In genomic region chr17:81713004-81713555, GRCh38 we compare ENCODE assay signal across 7 cellular contexts. TPM values are rescaled to one million over a fixed set of nuclear protein-coding genes. Genes with fewer than 3 reads are reported as not detected.
DNase-seq lines count a peak whose midpoint lies in the region; ATAC-seq and TF ChIP-seq lines count a peak whose summit lies in the region.

No MANE protein-coding gene starts in this region.

- peaks cover 28% of the 10 kb centered on the region for H3K79me2 ChIP-seq in hepatocyte

- H3K27ac Mint-ChIP-seq in T-helper 17 cell: no peak overlapping the region

- no peaks in the 10 kb centered on the region for H3K36me3 Mint-ChIP-seq in T-helper 17 cell (ENCODE audit: low read depth)

- H3K4me1 ChIP-seq in hepatocyte (ENCODE audit: insufficient read depth) (peaks cover 31% of the 10 kb centered on the region), skeletal muscle tissue (ENCODE audit: control insufficient read depth in 3 of 3, insufficient read depth in 3 of 3, low read length in 3 of 3) (peaks cover 22 to 29% (median 25%) of the 10 kb centered on the region in 3 donors)

- 31% methylated on average over 18 of the region's 18 CpGs for WGBS in hepatocyte (ENCODE audit: low lambda C conversion rate, missing lambda C conversion rate)

- no peaks in the 10 kb centered on the region for H3K9me3 ChIP-seq in T-helper 17 cell (ENCODE audit: control insufficient read depth, low read length, poor library complexity, severe bottlenecking)
- H3K9me3 ChIP-seq in hepatocyte (ENCODE audit: low read depth): no peaks in the 10 kb centered on the region
- no peaks in the 10 kb centered on the region for H3K9me3 ChIP-seq in skeletal muscle tissue (ENCODE audit: control insufficient read depth in 3 of 3, low read length in 3 of 3)

- peak overlapping the region; percentile 84 for H3K27ac ChIP-seq in hepatocyte
- no peak overlapping the region for H3K27ac ChIP-seq in skeletal muscle tissue (ENCODE audit: low read depth, low read length)

- H3K4me3 Mint-ChIP-seq in T-helper 17 cell: peak overlapping the region; percentile 87

- no peak overlapping the region for H2AFZ ChIP-seq in hepatocyte

- H3K9me2 ChIP-seq in hepatocyte (replicated peaks; ENCODE audit: insufficient read depth): no peaks in the 10 kb centered on the region

- TF ChIP-seq CTCF in HFF-Myc (IDR thresholded peaks at IDR 0.05; ENCODE audit: low read depth, low read length, missing control alignments): no peak
- no peak for TF ChIP-seq CTCF in hepatocyte (IDR thresholded peaks at IDR 0.05; ENCODE audit: poor library complexity)

- DNase-seq in HFF-Myc (ENCODE audit: extremely low read depth, low read depth) (no peak), T-helper 17 cell (no peak), hepatocyte (ENCODE audit: low spot score) (no peak), NCI-H1694 treated with DMSO at 0.1 percent for 48 hours (lab: John Stamatoyannopoulos, UW) (no peak)
- no peak for DNase-seq in stimulated activated CD4-positive, alpha-beta T cell treated with anti-CD3 and anti-CD28 coated beads, Interleukin-4, amount 100 ng/mL, for 1 hour

- ATAC-seq in T-helper 17 cell (no peak), HG02678 (IDR thresholded peaks at IDR 0.05; ENCODE audit: unreplicated experiment) (no peak)

- H3K4me2 ChIP-seq in hepatocyte: peak overlapping the region; percentile 97

- peak overlapping the region; percentile 65 for H3K4me3 ChIP-seq in HFF-Myc (replicated peaks; ENCODE audit: low read depth, low read length)
- H3K4me3 ChIP-seq in hepatocyte: peak overlapping the region; percentile 79
- H3K4me3 ChIP-seq in skeletal muscle tissue (ENCODE audit: low read length in 3 of 3): peak overlapping the region; percentile 60 to 72 (median 66)

- peak overlapping the region; percentile 57 to 82 (median 67) for H3K9ac ChIP-seq in skeletal muscle tissue (ENCODE audit: low read depth in 1 of 3, low read length in 3 of 3)

- H3K27me3 ChIP-seq in hepatocyte (no peaks in the 10 kb centered on the region), skeletal muscle tissue (ENCODE audit: control insufficient read depth in 3 of 3, insufficient read depth in 3 of 3, low read length in 3 of 3) (no peaks in the 10 kb centered on the region)

- peaks cover 8% of the 10 kb centered on the region for H3K4me1 Mint-ChIP-seq in T-helper 17 cell

- H3K36me3 ChIP-seq in hepatocyte (replicated peaks; ENCODE audit: insufficient read depth, low read depth) (no peaks in the 10 kb centered on the region), skeletal muscle tissue (ENCODE audit: control insufficient read depth in 3 of 3, insufficient read depth in 3 of 3, low read length in 3 of 3) (peaks cover 0 to 6% (median 0%) of the 10 kb centered on the region in 3 donors)

- H3K27me3 Mint-ChIP-seq in T-helper 17 cell: no peaks in the 10 kb centered on the region

- H4K20me1 ChIP-seq in hepatocyte (ENCODE audit: insufficient read depth, poor library complexity, severe bottlenecking): no peaks in the 10 kb centered on the region

RNA-seq across cellular contexts. Expression of gene SLC25A10, which starts 1.0 kb away (rescaled TPM):
- 1 to 10 TPM; 3.4 TPM for total RNA-seq in T-helper 17 cell
- total RNA-seq in hepatocyte: 27.5 and 31.3 TPM in 2 replicates
- 34.8 and 53.2 TPM in 2 replicates for polyA plus RNA-seq in hepatocyte
- 6.8 TPM for total RNA-seq in skeletal muscle tissue

RNA-seq across cellular contexts. Expression of gene MRPL12, which starts 9.9 kb away (rescaled TPM):
- 10 to 100 TPM; 21.4 to 21.8 TPM for total RNA-seq in T-helper 17 cell
- 24.5 and 37.0 TPM in 2 replicates for total RNA-seq in hepatocyte
- 94.6 and 96.1 TPM in 2 replicates for polyA plus RNA-seq in hepatocyte
- total RNA-seq in skeletal muscle tissue: 4.7 TPM

RNA-seq across cellular contexts. Expression of gene HGS, which starts 29.3 kb away (rescaled TPM):
- total RNA-seq in T-helper 17 cell (100 to 1,000 TPM; 111 to 121 TPM), hepatocyte (47.3 and 59.2 TPM in 2 replicates), skeletal muscle tissue (27.7 TPM)
- 128 and 142 TPM in 2 replicates for polyA plus RNA-seq in hepatocyte

RNA-seq across cellular contexts. Expression of gene ARL16, which starts 29.5 kb away (rescaled TPM):
- 10 to 100 TPM; 10.5 to 34.0 TPM for total RNA-seq in T-helper 17 cell
- 34.2 and 38.8 TPM in 2 replicates for total RNA-seq in hepatocyte
- polyA plus RNA-seq in hepatocyte: 64.6 and 70.6 TPM in 2 replicates
- total RNA-seq in skeletal muscle tissue: 25.1 TPM

RNA-seq across cellular contexts. Expression of gene CCDC137, which starts 46.5 kb away (rescaled TPM):
- 10 to 100 TPM; 15.0 to 18.4 TPM for total RNA-seq in T-helper 17 cell
- total RNA-seq in hepatocyte: 8.3 and 9.1 TPM in 2 replicates
- 20.5 and 23.0 TPM in 2 replicates for polyA plus RNA-seq in hepatocyte
- 5.7 TPM for total RNA-seq in skeletal muscle tissue
